19 cellular contexts compared by ENCODE assay signal in genomic region chr7:30422922-30423321, GRCh38. TPM values are rescaled to one million over a fixed set of nuclear protein-coding genes. Genes with fewer than 3 reads are reported as not detected.
DNase-seq lines count a peak whose midpoint lies in the region; ATAC-seq, FAIRE-seq and TF ChIP-seq lines count a peak whose summit lies in the region.
"Had no signal": no experiment of that assay in that cellular context is flagged by ENCODE, and none has a peak within 500 bp of the region (broad histone marks: within the 10 kb centered on the region; RNA-seq: fewer than 3 reads in every experiment).

No MANE protein-coding gene starts in this region.

- peaks cover 17% of the 10 kb centered on the region for H3K36me3 Mint-ChIP-seq in type B pancreatic cell

- no peaks in the 10 kb centered on the region for H3K79me1 ChIP-seq in H1 (ENCODE audit: low read depth, low read length)

- no peaks in the 10 kb centered on the region for H3K79me2 ChIP-seq in H1 (ENCODE audit: control insufficient read depth in 1 of 2, insufficient read depth in 2 of 2, low read length in 2 of 2)

- TF ChIP-seq POLR2A in H1 (IDR thresholded peaks at IDR 0.05; ENCODE audit: control extremely low read depth in 1 of 2, low read depth in 2 of 2, low read length in 2 of 2), result no peak
- no peak for TF ChIP-seq POLR2A in sigmoid colon (IDR thresholded peaks at IDR 0.05)
- TF ChIP-seq POLR2A in ovary (IDR thresholded peaks at IDR 0.05), result no peak

- H3K36me3 ChIP-seq in MG63, result peaks cover 13% of the 10 kb centered on the region
- H3K36me3 ChIP-seq in H1 (ENCODE audit: control insufficient read depth in 2 of 4, insufficient read depth in 4 of 4, low read length in 3 of 4), result no peaks in the 10 kb centered on the region
- H3K36me3 ChIP-seq in sigmoid colon, result peaks cover 0 to 15% (median 6%) of the 10 kb centered on the region in 4 donors
- no peaks in the 10 kb centered on the region for H3K36me3 ChIP-seq in ovary

- no peak for FAIRE-seq in H1 (lab: Jason Lieb, UNC)

- TF ChIP-seq CTCF in H1 (IDR thresholded peaks at IDR 0.05; ENCODE audit: control extremely low read depth in 1 of 3, insufficient read depth in 1 of 3, low read depth in 1 of 3, low read length in 3 of 3), result no peak
- TF ChIP-seq CTCF in sigmoid colon (IDR thresholded peaks at IDR 0.05), result no peak
- TF ChIP-seq CTCF in type B pancreatic cell (conservative IDR thresholded peaks at IDR 0.05), result no peak
- TF ChIP-seq CTCF in ovary (IDR thresholded peaks at IDR 0.05), result no peak

- H4K20me1 ChIP-seq in H1 (replicated peaks in 1 of 2; ENCODE audit: control insufficient read depth in 1 of 2, insufficient read depth in 2 of 2, low read length in 2 of 2), result no peaks in the 10 kb centered on the region

- no peak overlapping the region for H2BK5ac ChIP-seq in H1 (ENCODE audit: low read depth, low read length)

- H2BK120ac ChIP-seq in H1 (replicated peaks; ENCODE audit: low read depth, low read length), result no peak overlapping the region

- intact Hi-C loops in right cardiac atrium (cut with DNase I), result loop anchor here in 1 of 4 donors (10.0 kb wide), 1 partner anchor 148 kb away; no protein-coding TSS in a partner anchor
- intact Hi-C loops in cardiac septum (cut with DNase I), result no loop called here
- intact Hi-C loops in sigmoid colon (cut with DNase I), result no loop called here
- intact Hi-C loops in ovary (cut with DNase I), result no loop called here

- no peaks in the 10 kb centered on the region for H3K23me2 ChIP-seq in H1 (ENCODE audit: low read depth, low read length)

- peaks cover 5% of the 10 kb centered on the region for H3K4me1 Mint-ChIP-seq in type B pancreatic cell (ENCODE audit: unreplicated experiment)
- H3K4me1 Mint-ChIP-seq: B cell had no signal

- DNase-seq in right cardiac atrium, result no peak
- no peak for DNase-seq in cardiac septum (ENCODE audit: low spot score)
- DNase-seq in MG63, result peak; percentile 40
- no peak for DNase-seq in H1 (ENCODE audit: low read depth in 1 of 2, low spot score in 2 of 2)
- peak; percentile 41 for DNase-seq in sigmoid colon
- DNase-seq in type B pancreatic cell (ENCODE audit: extremely low spot score, unreplicated experiment), result no peak
- no peak for DNase-seq in ovary
- DNase-seq in central memory CD4-positive, alpha-beta T cell, result no peak
- DNase-seq: activated CD4-positive, alpha-beta T cell treated with anti-CD3 and anti-CD28 coated beads, Interleukin-2, amount 10 ng/mL, durations not matched to agents 7 days and 5 days; DMS153; effector memory CD8-positive, alpha-beta T cell; islet precursor cell; NCI-H1694 treated with DMSO at 0.1 percent for 48 hours; NCI-H510A; Peyer's patch; T-helper 1 cell; testis had no signal

- no peaks in the 10 kb centered on the region for H3K27me3 Mint-ChIP-seq in type B pancreatic cell
- H3K27me3 Mint-ChIP-seq: activated CD4-positive, alpha-beta T cell treated with anti-CD3 and anti-CD28 coated beads, Interleukin-2, amount 10 ng/mL, durations not matched to agents 7 days and 5 days; B cell; effector memory CD8-positive, alpha-beta T cell had no signal

- no peak overlapping the region for H2BK15ac ChIP-seq in H1 (ENCODE audit: low read length)

- ATAC-seq in right cardiac atrium, result peak; percentile 21 to 67
- ATAC-seq: effector memory CD8-positive, alpha-beta T cell had no signal

- H3K9me3 Mint-ChIP-seq in type B pancreatic cell, result no peaks in the 10 kb centered on the region
- H3K9me3 Mint-ChIP-seq: activated CD4-positive, alpha-beta T cell treated with anti-CD3 and anti-CD28 coated beads, Interleukin-2, amount 10 ng/mL, durations not matched to agents 7 days and 5 days had no signal

- no peak overlapping the region for H3K9ac ChIP-seq in H1 (replicated peaks in 1 of 4; ENCODE audit: extremely low read depth in 1 of 4, low read depth in 3 of 4, low read length in 3 of 4)

- H3K23ac ChIP-seq in H1 (ENCODE audit: insufficient read length), result no peak overlapping the region

- WGBS in right cardiac atrium, result 78% methylated on average over 6 of the region's 6 CpGs
- WGBS in H1 (ENCODE audit: extremely low coverage in 1 of 2, insufficient coverage in 1 of 2, insufficient read length in 1 of 2, insufficient replicate concordance in 2 of 2, low coverage in 1 of 2, low lambda C conversion rate in 2 of 2, missing lambda C conversion rate in 1 of 2), 2 experiments, result 86% methylated on average over 6 of the region's 6 CpGs; no CpG with 5 or more reads in 1 of the 2 experiments
- 91 to 92% methylated on average over 6 of the region's 6 CpGs for WGBS in sigmoid colon, 2 donors
- WGBS in ovary, 3 donors, result 88 to 89% (median 88%) methylated on average over 6 of the region's 6 CpGs

- H3K9me3 ChIP-seq in right cardiac atrium (ENCODE audit: control insufficient read depth, low read length), result no peaks in the 10 kb centered on the region
- no peaks in the 10 kb centered on the region for H3K9me3 ChIP-seq in MG63
- H3K9me3 ChIP-seq in H1 (ENCODE audit: insufficient read depth in 2 of 2, low read depth in 1 of 2, low read length in 1 of 2), result no peaks in the 10 kb centered on the region; a peak in 1 of 4 replicates
- H3K9me3 ChIP-seq in sigmoid colon, result no peaks in the 10 kb centered on the region
- no peaks in the 10 kb centered on the region for H3K9me3 ChIP-seq in ovary
- H3K9me3 ChIP-seq: HAP-1, Peyer's patch, testis had no signal

- H3K4me1 ChIP-seq in right cardiac atrium (ENCODE audit: control insufficient read depth, insufficient read depth, low read length) (no peaks in the 10 kb centered on the region), H1 (replicated peaks in 1 of 4; ENCODE audit: control insufficient read depth in 3 of 4, insufficient read depth in 4 of 4, low read length in 3 of 4) (no peaks in the 10 kb centered on the region; a peak in 1 of 7 replicates), sigmoid colon (no peaks in the 10 kb centered on the region), ovary (ENCODE audit: insufficient read depth) (no peaks in the 10 kb centered on the region)
- H3K4me1 ChIP-seq: HAP-1, Peyer's patch, testis had no signal

- no peak overlapping the region for H3K4ac ChIP-seq in H1 (replicated peaks; ENCODE audit: insufficient read length, low read depth, low read length)

- H2BK12ac ChIP-seq in H1 (ENCODE audit: low read depth, low read length), result no peak overlapping the region

- no peak overlapping the region for H3K14ac ChIP-seq in H1 (ENCODE audit: insufficient read length)

- CTCF ChIA-PET in H1 (lab: Charles Lee; ENCODE audit: partially characterized antibody), result interaction anchor here (0.7 to 1.6 kb wide), 7 partner anchors 25 to 1233 kb away, joined by 3 to 4 read pairs (median 3); no protein-coding TSS in a partner anchor

- no peak overlapping the region for H3K4me3 Mint-ChIP-seq in type B pancreatic cell
- H3K4me3 Mint-ChIP-seq: activated CD4-positive, alpha-beta T cell treated with anti-CD3 and anti-CD28 coated beads, Interleukin-2, amount 10 ng/mL, durations not matched to agents 7 days and 5 days; B cell; effector memory CD8-positive, alpha-beta T cell had no signal

- no peak overlapping the region for H4K5ac ChIP-seq in H1 (ENCODE audit: insufficient read length, low read depth, low read length)

- H3K4me3 ChIP-seq in right cardiac atrium (ENCODE audit: low read length) (no peak overlapping the region), MG63 (no peak overlapping the region), H1 (ENCODE audit: extremely low read depth in 1 of 4, insufficient read depth in 2 of 4, low read depth in 3 of 4, low read length in 4 of 4) (no peak overlapping the region), sigmoid colon (no peak overlapping the region), ovary (no peak overlapping the region)
- H3K4me3 ChIP-seq: HAP-1, Peyer's patch, testis had no signal

- H3K27me3 ChIP-seq in right cardiac atrium (ENCODE audit: control insufficient read depth, insufficient read depth), result no peaks in the 10 kb centered on the region
- H3K27me3 ChIP-seq in MG63, result no peaks in the 10 kb centered on the region
- H3K27me3 ChIP-seq in H1 (replicated peaks in 1 of 4; ENCODE audit: control insufficient read depth in 3 of 4, extremely low read depth in 1 of 4, insufficient read depth in 3 of 4, low read length in 3 of 4), result no peaks in the 10 kb centered on the region
- H3K27me3 ChIP-seq in sigmoid colon, result no peaks in the 10 kb centered on the region
- H3K27me3 ChIP-seq in ovary, result no peaks in the 10 kb centered on the region
- H3K27me3 ChIP-seq: Peyer's patch, testis had no signal

- no peak overlapping the region for H2BK20ac ChIP-seq in H1 (ENCODE audit: low read length)

- POLR2A ChIA-PET in H1 (lab: Charles Lee; ENCODE audit: partially characterized antibody), result interaction anchor here (1.2 kb wide), 1 partner anchor 10 kb away, joined by 3 read pairs; no protein-coding TSS in a partner anchor

- H3K56ac ChIP-seq in H1 (replicated peaks; ENCODE audit: insufficient read length, low read depth, low read length), result no peak overlapping the region

- no peak overlapping the region for H2AFZ ChIP-seq in H1 (ENCODE audit: low read length)

- TF ChIP-seq EP300 in H1 (IDR thresholded peaks at IDR 0.05; ENCODE audit: borderline replicate concordance in 1 of 2, low read depth in 2 of 2, low read length in 2 of 2) (no peak), sigmoid colon (IDR thresholded peaks at IDR 0.05) (no peak), ovary (IDR thresholded peaks at IDR 0.05) (no peak)

- H3K27ac ChIP-seq in right cardiac atrium (ENCODE audit: low read length), result no peak overlapping the region
- H3K27ac ChIP-seq in H1 (ENCODE audit: low read depth, low read length), result no peak overlapping the region
- H3K27ac ChIP-seq in sigmoid colon, result no peak overlapping the region
- no peak overlapping the region for H3K27ac ChIP-seq in ovary
- H3K27ac ChIP-seq: Peyer's patch, testis had no signal

- no peak overlapping the region for H4K91ac ChIP-seq in H1 (replicated peaks; ENCODE audit: insufficient read length, low read length)

- H4K8ac ChIP-seq in H1 (ENCODE audit: extremely low read depth, insufficient read depth, low read length), result no peak overlapping the region

- no peak overlapping the region for H3K4me2 ChIP-seq in H1 (ENCODE audit: insufficient read depth in 1 of 2, low read depth in 2 of 2, low read length in 2 of 2)

- no peak for TF ChIP-seq RAD21 in H1 (IDR thresholded peaks at IDR 0.05 in 1 of 2, conservative IDR thresholded peaks at IDR 0.05 in 1 of 2; ENCODE audit: low read depth in 2 of 2, low read length in 2 of 2)

- no peak overlapping the region for H3K18ac ChIP-seq in H1 (ENCODE audit: extremely low read depth, low read length)

- H3K27ac Mint-ChIP-seq in type B pancreatic cell, result no peak overlapping the region
- H3K27ac Mint-ChIP-seq: activated CD4-positive, alpha-beta T cell treated with anti-CD3 and anti-CD28 coated beads, Interleukin-2, amount 10 ng/mL, durations not matched to agents 7 days and 5 days; B cell; effector memory CD8-positive, alpha-beta T cell had no signal

- H2AK5ac ChIP-seq in H1 (ENCODE audit: low read depth, low read length), result no peak overlapping the region

RNA-seq across cellular contexts. Expression of gene NOD1, which starts 55.7 kb away (rescaled TPM):
- total RNA-seq in right cardiac atrium, result 10 to 100 TPM; 11.5 to 15.5 (median 12.2) TPM
- polyA plus RNA-seq in right cardiac atrium, result 8.6 TPM
- total RNA-seq in cardiac septum, result 13.2 TPM
- 2.1 and 2.5 TPM in 2 replicates for total RNA-seq in MG63 (2014; rRNA removed; shearing (Covaris generic); ENCODE audit: low replicate concordance)
- 6.0 and 6.5 TPM in 2 replicates for total RNA-seq in H1 (2021; fragmentation: NEBNext Ultra II Directional; extraction: Animal tissue kit (Norgen Biotek cat#: 25700))
- 3.8 and 4.1 TPM in 2 replicates for polyA plus RNA-seq in H1 (2011; rRNA removed)
- 4.0 TPM for polyA plus RNA-seq in H1 (2011; cell fraction: cytosol; rRNA removed)
- polyA plus RNA-seq in H1 (2011; cell fraction: nucleus; rRNA removed), result 8.3 TPM
- 3.9 to 4.6 TPM (median 4.1 TPM) in 4 replicates for polyA plus RNA-seq in H1 (2012, experiment 1 of 2)
- 3.0 TPM for polyA plus RNA-seq in H1 (2012, experiment 2 of 2)
- polyA plus RNA-seq in H1 (2013, experiment 1 of 2), result 4.5 TPM
- 4.3 TPM for polyA plus RNA-seq in H1 (2013, experiment 2 of 2)
- polyA minus RNA-seq in H1 (2011; rRNA and poly(A)+ RNA removed), result 5.6 and 5.9 TPM in 2 replicates
- 4.0 TPM for polyA minus RNA-seq in H1 (2011; cell fraction: cytosol; rRNA and poly(A)+ RNA removed)
- polyA minus RNA-seq in H1 (2011; cell fraction: nucleus; rRNA and poly(A)+ RNA removed), result 10.1 TPM
- total RNA-seq in sigmoid colon, result 10 to 100 TPM in 2 of 4 donors, 1 to 10 TPM in 2; 5.9 to 17.5 (median 9.3) TPM
- polyA plus RNA-seq in sigmoid colon, result 10 to 100 TPM in 1 of 3 donors, 1 to 10 TPM in 2; 3.0 to 14.1 (median 3.0) TPM
- 10.9 and 11.4 TPM in 2 replicates for total RNA-seq in type B pancreatic cell (ENCODE audit: low replicate concordance)
- 10 to 100 TPM; 17.4 to 33.5 (median 20.6) TPM for total RNA-seq in ovary
- 10 to 100 TPM; 15.2 to 20.0 TPM for polyA plus RNA-seq in ovary

Comparison
In these comparisons a context has a peak if more than half of its experiments do, and no peak if none do; other contexts are left out.
1. DNase-seq: peak in MG63 (single experiment) and sigmoid colon (single experiment); none in right cardiac atrium (0 of 3), cardiac septum (single experiment), H1 (0 of 2), type B pancreatic cell (single experiment), ovary (0 of 5) and central memory CD4-positive, alpha-beta T cell (single experiment).